24 cellular contexts compared by ENCODE assay signal in the genomic region with DNA sequence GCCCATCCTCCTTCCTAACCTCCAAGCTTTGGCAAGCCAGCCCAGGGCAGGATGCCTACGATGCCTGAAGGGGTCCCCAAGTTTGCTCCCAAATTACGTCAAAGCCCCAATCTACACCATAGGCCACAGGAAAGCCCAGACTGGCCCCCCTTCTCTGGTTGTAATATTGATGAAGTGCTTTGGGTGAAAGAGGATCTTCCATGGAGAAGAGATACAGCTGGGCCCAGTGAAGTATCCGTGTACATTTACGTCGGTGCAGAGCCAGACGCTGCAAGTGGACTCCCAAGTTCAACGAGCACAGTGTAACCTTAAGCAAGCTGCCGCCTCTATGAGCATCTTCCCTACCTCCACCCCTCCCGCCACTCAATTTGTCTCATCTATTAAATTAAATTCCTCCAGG.
"Had no signal": no experiment of that assay in that cellular context is flagged by ENCODE, and none has a peak within 500 bp of the region (broad histone marks: within the 10 kb centered on the region; RNA-seq: fewer than 3 reads in every experiment).

No MANE protein-coding gene starts in this region.

- H3K4me1 Mint-ChIP-seq: activated naive CD8-positive, alpha-beta T cell treated with anti-CD3 and anti-CD28 coated beads, Interleukin-2, amount 10 ng/mL, durations not matched to agents 7 days and 5 days had no signal

- H3K9me3 ChIP-seq: gastrocnemius medialis, heart left ventricle, stomach, testis had no signal

- H3K36me3 ChIP-seq: gastrocnemius medialis, heart left ventricle, stomach had no signal

- H3K4me3 ChIP-seq: coronary artery, gastrocnemius medialis, heart left ventricle, stomach, testis had no signal

- H3K4me3 Mint-ChIP-seq: activated CD4-positive, alpha-beta memory T cell treated with anti-CD3 and anti-CD28 coated beads, Interleukin-2, amount 10 ng/mL, durations not matched to agents 7 days and 5 days; activated CD8-positive, alpha-beta memory T cell treated with anti-CD3 and anti-CD28 coated beads, Interleukin-2, amount 10 ng/mL, durations not matched to agents 7 days and 5 days; activated naive CD8-positive, alpha-beta T cell treated with anti-CD3 and anti-CD28 coated beads, Interleukin-2, amount 10 ng/mL, durations not matched to agents 7 days and 5 days; brain; mesothelial cell of epicardium; natural killer cell treated with Interleukin-12 subunit alpha and Interleukin-12 subunit beta and Interleukin-15 and Interleukin-18, amount 100 ng/mL, for 72 hours; stimulated activated effector memory CD8-positive, alpha-beta T cell treated with anti-CD3 and anti-CD28 coated beads, Interleukin-12 subunit alpha, Interleukin-12 subunit beta, amount 100 ng/mL, for 72 hours had no signal

- H3K36me3 Mint-ChIP-seq: activated CD8-positive, alpha-beta memory T cell treated with anti-CD3 and anti-CD28 coated beads, Interleukin-2, amount 10 ng/mL, durations not matched to agents 7 days and 5 days; activated naive CD8-positive, alpha-beta T cell treated with anti-CD3 and anti-CD28 coated beads, Interleukin-2, amount 10 ng/mL, durations not matched to agents 7 days and 5 days; brain; mesothelial cell of epicardium; natural killer cell treated with Interleukin-12 subunit alpha and Interleukin-12 subunit beta and Interleukin-15 and Interleukin-18, amount 100 ng/mL, for 72 hours; stimulated activated effector memory CD8-positive, alpha-beta T cell treated with anti-CD3 and anti-CD28 coated beads, Interleukin-12 subunit alpha, Interleukin-12 subunit beta, amount 100 ng/mL, for 72 hours had no signal

- H3K27me3 Mint-ChIP-seq: brain had no signal

- ATAC-seq: activated CD8-positive, alpha-beta memory T cell treated with anti-CD3 and anti-CD28 coated beads, Interleukin-2, amount 10 ng/mL, durations not matched to agents 7 days and 5 days; esophagus mucosa; gastrocnemius medialis; heart left ventricle; natural killer cell treated with Interleukin-12 subunit alpha and Interleukin-12 subunit beta and Interleukin-15 and Interleukin-18, amount 100 ng/mL, for 72 hours; stimulated activated effector memory CD8-positive, alpha-beta T cell treated with anti-CD3 and anti-CD28 coated beads, Interleukin-12 subunit alpha, Interleukin-12 subunit beta, amount 100 ng/mL, for 72 hours had no signal

- DNase-seq: activated CD4-positive, alpha-beta memory T cell treated with anti-CD3 and anti-CD28 coated beads, Interleukin-2, amount 10 ng/mL, durations not matched to agents 7 days and 5 days; activated CD4-positive, alpha-beta T cell treated with anti-CD3 and anti-CD28 coated beads for 48 hours; activated CD4-positive, CD25-positive, alpha-beta regulatory T cell; activated CD8-positive, alpha-beta memory T cell treated with anti-CD3 and anti-CD28 coated beads, Interleukin-2, amount 10 ng/mL, durations not matched to agents 7 days and 5 days; activated naive CD4-positive, alpha-beta T cell treated with Interleukin-2 at 50 U/mL for 16 hours; activated naive CD8-positive, alpha-beta T cell treated with anti-CD3 and anti-CD28 coated beads, Interleukin-2, amount 10 ng/mL, durations not matched to agents 7 days and 5 days; activated T-cell treated with anti-CD3 and anti-CD28 coated beads, Interleukin-2, amount 50 U/mL, for 1 hour; amygdala; central memory CD4-positive, alpha-beta T cell; gastrocnemius medialis; heart left ventricle; nucleus accumbens; stimulated activated CD4-positive, alpha-beta T cell treated with anti-CD3 and anti-CD28 coated beads, Interleukin-2, amount 100 ng/mL, for 48 hours; stomach; T-helper 1 cell; T-helper 9 cell; testis had no signal

- H3K27me3 ChIP-seq: gastrocnemius medialis, heart left ventricle, stomach, testis had no signal

- H3K9me3 Mint-ChIP-seq: activated CD4-positive, alpha-beta memory T cell treated with anti-CD3 and anti-CD28 coated beads, Interleukin-2, amount 10 ng/mL, durations not matched to agents 7 days and 5 days; activated naive CD8-positive, alpha-beta T cell treated with anti-CD3 and anti-CD28 coated beads, Interleukin-2, amount 10 ng/mL, durations not matched to agents 7 days and 5 days; activated T-helper 2 cell treated with anti-CD3 and anti-CD28 coated beads, Interferon-gamma antibody, Interleukin-2, Interleukin-4, amounts not matched to agents 10 μg/mL and 5 μg/mL and 100 μg/mL, durations not matched to agents 14 hours and 24 hours and 36 hours; brain; mesothelial cell of epicardium; natural killer cell treated with Interleukin-12 subunit alpha and Interleukin-12 subunit beta and Interleukin-15 and Interleukin-18, amount 100 ng/mL, for 72 hours; stimulated activated effector memory CD8-positive, alpha-beta T cell treated with anti-CD3 and anti-CD28 coated beads, Interleukin-12 subunit alpha, Interleukin-12 subunit beta, amount 100 ng/mL, for 72 hours had no signal
